36 cellular contexts compared by ENCODE assay signal in genomic region chr16:3249451-3249850, GRCh38. TPM values are rescaled to one million over a fixed set of nuclear protein-coding genes. Genes with fewer than 3 reads are reported as not detected.
"Had no signal": no experiment of that assay in that cellular context is flagged by ENCODE, and none has a peak within 500 bp of the region (broad histone marks: within the 10 kb centered on the region; RNA-seq: fewer than 3 reads in every experiment).

No MANE protein-coding gene starts in this region.

- H3K27ac ChIP-seq: adrenal gland, body of pancreas, cardiac muscle cell, colonic mucosa had no signal

- DNase-seq: activated CD4-positive, alpha-beta memory T cell treated with anti-CD3 and anti-CD28 coated beads for 36 hours; activated CD4-positive, alpha-beta T cell treated with anti-CD3 and anti-CD28 coated beads for 36 hours; activated CD4-positive, alpha-beta T cell treated with anti-CD3 and anti-CD28 coated beads, Interleukin-2, amount 10 ng/mL, durations not matched to agents 24 days and 14 days; activated CD4-positive, CD25-positive, alpha-beta regulatory T cell; activated CD4-positive, CD25-positive, alpha-beta regulatory T cell treated with anti-CD3 and anti-CD28 coated beads, Interleukin-2, amount 50 U/mL, for 72 hours; activated CD8-positive, alpha-beta memory T cell treated with anti-CD3 and anti-CD28 coated beads, Interleukin-2, amount 10 ng/mL, durations not matched to agents 7 days and 5 days; activated CD8-positive, alpha-beta memory T cell treated with anti-CD3 and anti-CD28 coated beads, Interleukin-2, amount 50 U/mL, for 4 hours; activated CD8-positive, alpha-beta T cell treated with anti-CD3 and anti-CD28 coated beads, Interleukin-2, amount 10 ng/mL, durations not matched to agents 7 days and 5 days; activated effector memory CD4-positive, alpha-beta T cell treated with anti-CD3 and anti-CD28 coated beads, Interleukin-2, amount 50 U/mL, for 16 hours; activated naive CD4-positive, alpha-beta T cell treated with anti-CD3 and anti-CD28 coated beads for 36 hours; activated naive CD8-positive, alpha-beta T cell treated with anti-CD3 and anti-CD28 coated beads for 36 hours; activated naive CD8-positive, alpha-beta T cell treated with anti-CD3 and anti-CD28 coated beads, Interleukin-2, amount 50 U/mL, for 24 hours; activated T-cell treated with anti-CD3 and anti-CD28 coated beads, Interleukin-2, amount 50 U/mL, for 1 hour; activated T-cell treated with anti-CD3 and anti-CD28 coated beads, Interleukin-2, amount 50 U/mL, for 48 hours; amygdala; aorta; body of pancreas; central memory CD4-positive, alpha-beta T cell; cerebellar nuclear complex; colonic mucosa; effector CD8-positive, alpha-beta T cell; endodermal cell; foreskin fibroblast; SW 1271; T-cell; T1000 had no signal

- H3K36me3 Mint-ChIP-seq: activated CD4-positive, alpha-beta memory T cell treated with anti-CD3 and anti-CD28 coated beads for 36 hours; activated CD8-positive, alpha-beta memory T cell treated with anti-CD3 and anti-CD28 coated beads, Interleukin-2, amount 10 ng/mL, durations not matched to agents 7 days and 5 days; activated naive CD4-positive, alpha-beta T cell treated with anti-CD3 and anti-CD28 coated beads, Interleukin-2, amount 50 U/mL, for 24 hours; activated naive CD8-positive, alpha-beta T cell treated with anti-CD3 and anti-CD28 coated beads for 36 hours; T-cell had no signal

- H3K9me3 ChIP-seq: adrenal gland, body of pancreas, colonic mucosa had no signal

- FAIRE-seq: frontal cortex had no signal

- H3K4me3 ChIP-seq: adrenal gland, body of pancreas, cardiac muscle cell, colonic mucosa had no signal

- H3K9me3 Mint-ChIP-seq: activated CD4-positive, alpha-beta memory T cell treated with anti-CD3 and anti-CD28 coated beads for 36 hours; activated naive CD4-positive, alpha-beta T cell treated with anti-CD3 and anti-CD28 coated beads for 36 hours; activated naive CD4-positive, alpha-beta T cell treated with anti-CD3 and anti-CD28 coated beads, Interleukin-2, amount 50 U/mL, for 24 hours; activated naive CD8-positive, alpha-beta T cell treated with anti-CD3 and anti-CD28 coated beads for 36 hours; activated naive CD8-positive, alpha-beta T cell treated with anti-CD3 and anti-CD28 coated beads, Interleukin-2, amount 50 U/mL, for 24 hours; activated T-helper 2 cell treated with anti-CD3 and anti-CD28 coated beads, Interferon-gamma antibody, Interleukin-2, Interleukin-4, amounts not matched to agents 10 μg/mL and 5 μg/mL and 100 μg/mL, durations not matched to agents 14 hours and 24 hours and 36 hours; T-cell; T-helper 2 cell treated with Interferon-gamma antibody and Interleukin-4, amounts not matched to agents 5 μg/mL and 100 μg/mL, for 36 hours had no signal

- H3K4me3 Mint-ChIP-seq: activated CD4-positive, alpha-beta memory T cell treated with anti-CD3 and anti-CD28 coated beads for 36 hours; activated CD4-positive, alpha-beta T cell treated with anti-CD3 and anti-CD28 coated beads for 36 hours; activated CD4-positive, alpha-beta T cell treated with anti-CD3 and anti-CD28 coated beads, Interleukin-2, amount 10 ng/mL, durations not matched to agents 24 days and 14 days; activated CD8-positive, alpha-beta memory T cell treated with anti-CD3 and anti-CD28 coated beads, Interleukin-2, amount 10 ng/mL, durations not matched to agents 7 days and 5 days; activated CD8-positive, alpha-beta T cell treated with anti-CD3 and anti-CD28 coated beads, Interleukin-2, amount 10 ng/mL, durations not matched to agents 7 days and 5 days; activated naive CD4-positive, alpha-beta T cell treated with anti-CD3 and anti-CD28 coated beads for 36 hours; activated naive CD4-positive, alpha-beta T cell treated with anti-CD3 and anti-CD28 coated beads, Interleukin-2, amount 50 U/mL, for 24 hours; activated naive CD8-positive, alpha-beta T cell treated with anti-CD3 and anti-CD28 coated beads for 36 hours; activated naive CD8-positive, alpha-beta T cell treated with anti-CD3 and anti-CD28 coated beads, Interleukin-2, amount 50 U/mL, for 24 hours; activated T-helper 1 cell treated with anti-CD3 and anti-CD28 coated beads, Interleukin-12 subunit alpha, Interleukin-12 subunit beta, Interleukin-2, Interleukin-4 antibody, amounts not matched to agents 30 ng/mL and 10 ng/mL and 1 ng/mL, durations not matched to agents 14 hours and 24 hours and 36 hours; endodermal cell; T-cell; T-helper 1 cell treated with Interleukin-12 subunit alpha and Interleukin-12 subunit beta and Interleukin-4 antibody, amounts not matched to agents 30 μg/mL and 1 μg/mL, for 36 hours; T-helper 2 cell treated with Interferon-gamma antibody and Interleukin-4, amounts not matched to agents 5 μg/mL and 100 μg/mL, for 36 hours had no signal

- H3K4me1 ChIP-seq: adrenal gland, body of pancreas, colonic mucosa had no signal

- H3K27me3 ChIP-seq: cardiac muscle cell, colonic mucosa had no signal

- H3K36me3 ChIP-seq: adrenal gland, cardiac muscle cell, colonic mucosa had no signal

- H3K27ac Mint-ChIP-seq: activated CD4-positive, alpha-beta memory T cell treated with anti-CD3 and anti-CD28 coated beads for 36 hours; activated CD4-positive, alpha-beta T cell treated with anti-CD3 and anti-CD28 coated beads for 36 hours; activated CD4-positive, alpha-beta T cell treated with anti-CD3 and anti-CD28 coated beads, Interleukin-2, amount 10 ng/mL, durations not matched to agents 24 days and 14 days; activated CD8-positive, alpha-beta memory T cell treated with anti-CD3 and anti-CD28 coated beads, Interleukin-2, amount 10 ng/mL, durations not matched to agents 7 days and 5 days; activated CD8-positive, alpha-beta T cell treated with anti-CD3 and anti-CD28 coated beads, Interleukin-2, amount 10 ng/mL, durations not matched to agents 7 days and 5 days; activated naive CD4-positive, alpha-beta T cell treated with anti-CD3 and anti-CD28 coated beads for 36 hours; activated naive CD4-positive, alpha-beta T cell treated with anti-CD3 and anti-CD28 coated beads, Interleukin-2, amount 50 U/mL, for 24 hours; activated naive CD8-positive, alpha-beta T cell treated with anti-CD3 and anti-CD28 coated beads for 36 hours; activated naive CD8-positive, alpha-beta T cell treated with anti-CD3 and anti-CD28 coated beads, Interleukin-2, amount 50 U/mL, for 24 hours; activated T-helper 1 cell treated with anti-CD3 and anti-CD28 coated beads, Interleukin-12 subunit alpha, Interleukin-12 subunit beta, Interleukin-2, Interleukin-4 antibody, amounts not matched to agents 30 ng/mL and 10 ng/mL and 1 ng/mL, durations not matched to agents 14 hours and 24 hours and 36 hours; activated T-helper 2 cell treated with anti-CD3 and anti-CD28 coated beads, Interferon-gamma antibody, Interleukin-2, Interleukin-4, amounts not matched to agents 10 μg/mL and 5 μg/mL and 100 μg/mL, durations not matched to agents 14 hours and 24 hours and 36 hours; endodermal cell; T-cell; T-helper 1 cell treated with Interleukin-12 subunit alpha and Interleukin-12 subunit beta and Interleukin-4 antibody, amounts not matched to agents 30 μg/mL and 1 μg/mL, for 36 hours; T-helper 2 cell treated with Interferon-gamma antibody and Interleukin-4, amounts not matched to agents 5 μg/mL and 100 μg/mL, for 36 hours had no signal

- H3K4me1 Mint-ChIP-seq: activated CD4-positive, alpha-beta T cell treated with anti-CD3 and anti-CD28 coated beads for 36 hours; activated CD4-positive, alpha-beta T cell treated with anti-CD3 and anti-CD28 coated beads, Interleukin-2, amount 10 ng/mL, durations not matched to agents 24 days and 14 days; activated CD8-positive, alpha-beta memory T cell treated with anti-CD3 and anti-CD28 coated beads, Interleukin-2, amount 10 ng/mL, durations not matched to agents 7 days and 5 days; activated naive CD4-positive, alpha-beta T cell treated with anti-CD3 and anti-CD28 coated beads, Interleukin-2, amount 50 U/mL, for 24 hours; activated naive CD8-positive, alpha-beta T cell treated with anti-CD3 and anti-CD28 coated beads for 36 hours; activated naive CD8-positive, alpha-beta T cell treated with anti-CD3 and anti-CD28 coated beads, Interleukin-2, amount 50 U/mL, for 24 hours; endodermal cell; T-cell had no signal

- H3K27me3 Mint-ChIP-seq: activated naive CD8-positive, alpha-beta T cell treated with anti-CD3 and anti-CD28 coated beads for 36 hours had no signal

RNA-seq across cellular contexts. Expression of gene MEFV, which starts 7.0 kb away (rescaled TPM):
- total RNA-seq: activated CD4-positive, alpha-beta T cell treated with anti-CD3 and anti-CD28 coated beads, Interleukin-2, amount 10 ng/mL, durations not matched to agents 24 days and 14 days; activated T-helper 1 cell treated with anti-CD3 and anti-CD28 coated beads, Interleukin-12 subunit alpha, Interleukin-12 subunit beta, Interleukin-2, Interleukin-4 antibody, amounts not matched to agents 30 ng/mL and 10 ng/mL and 1 ng/mL, durations not matched to agents 14 hours and 24 hours and 36 hours; cardiac muscle cell; dermis microvascular lymphatic vessel endothelial cell; endodermal cell; epithelial cell of proximal tubule had no signal
- polyA plus RNA-seq: cardiac muscle cell had no signal
